In the genomic region with DNA sequence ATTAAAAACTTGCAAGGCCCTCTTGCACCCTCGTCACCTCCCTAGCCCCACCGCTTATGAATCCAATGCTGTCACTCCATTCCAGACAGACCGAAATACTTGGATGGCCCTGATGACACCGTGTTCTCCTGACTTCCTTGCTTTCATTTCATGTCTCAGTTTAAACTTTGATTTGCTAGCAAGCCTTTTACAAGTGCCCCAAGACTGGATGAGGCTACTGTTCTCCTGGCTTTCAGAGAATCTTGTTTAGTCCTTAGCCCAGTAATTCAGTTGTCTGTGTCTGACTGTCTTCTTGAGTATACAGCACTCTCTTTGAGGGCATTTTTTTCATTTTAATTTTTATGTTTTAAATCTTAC, we compare ENCODE assay signal across 8 cellular contexts. TPM values are rescaled to one million over a fixed set of nuclear protein-coding genes. Genes with fewer than 3 reads are reported as not detected.
DNase-seq lines count a peak whose midpoint lies in the region; ATAC-seq and TF ChIP-seq lines count a peak whose summit lies in the region.

No MANE protein-coding gene starts in this region.

- no peaks in the 10 kb centered on the region for H3K9me3 Mint-ChIP-seq in activated T-cell treated with anti-CD3 and anti-CD28 coated beads, Interleukin-2, amount 50 U/mL, for 24 hours
- H3K9me3 Mint-ChIP-seq in effector memory CD8-positive, alpha-beta T cell = no peaks in the 10 kb centered on the region

- H2AFZ ChIP-seq in Karpas-422 (ENCODE audit: low read length) = no peak overlapping the region

- H3K79me2 ChIP-seq in Karpas-422 (ENCODE audit: low read length) = no peaks in the 10 kb centered on the region

- H3K4me3 Mint-ChIP-seq in activated T-cell treated with anti-CD3 and anti-CD28 coated beads, Interleukin-2, amount 50 U/mL, for 24 hours = peak overlapping the region; percentile 73
- peak overlapping the region; percentile 80 for H3K4me3 Mint-ChIP-seq in effector memory CD8-positive, alpha-beta T cell

- H3K36me3 ChIP-seq in Karpas-422 (ENCODE audit: insufficient read depth, low read length) (no peaks in the 10 kb centered on the region), gastrocnemius medialis (no peaks in the 10 kb centered on the region)

- H3K4me2 ChIP-seq in Karpas-422 (ENCODE audit: low read depth, low read length, poor library complexity, severe bottlenecking) = peak overlapping the region; percentile 14

- peaks cover 15% of the 10 kb centered on the region for H3K4me1 ChIP-seq in Karpas-422 (ENCODE audit: low read length)
- H3K4me1 ChIP-seq in gastrocnemius medialis = peaks cover 16 to 23% of the 10 kb centered on the region in 2 donors

- H3K27ac ChIP-seq in Karpas-422 (ENCODE audit: low read length) (no peak overlapping the region), gastrocnemius medialis (peak overlapping the region; percentile 70 to 82 (median 76))

- intact Hi-C loops in gastrocnemius medialis (cut with DNase I; ENCODE audit: low total_unique reads) = no loop called here

- H3K9me2 ChIP-seq in Karpas-422 (replicated peaks; ENCODE audit: insufficient read depth, low read length) = no peaks in the 10 kb centered on the region

- H3K4me3 ChIP-seq in Karpas-422 (ENCODE audit: low read length) = no peak overlapping the region
- peak overlapping the region; percentile 25 to 69 (median 42) for H3K4me3 ChIP-seq in gastrocnemius medialis

- no peak overlapping the region for H3K9ac ChIP-seq in Karpas-422 (ENCODE audit: low read length)

- H3K9me3 ChIP-seq in Karpas-422 (ENCODE audit: low read length) (no peaks in the 10 kb centered on the region), gastrocnemius medialis (no peaks in the 10 kb centered on the region)

- no peaks in the 10 kb centered on the region for H4K20me1 ChIP-seq in Karpas-422 (ENCODE audit: insufficient read depth, low read depth, low read length)

- in situ Hi-C loops in gastrocnemius medialis (cut with MboI; ENCODE audit: low sequenced_read_pairs in 4 of 4) = loop anchor here in 2 of 4 donors (5.0 to 25.0 kb wide), 2 partner anchors 53 to 632 kb away; partner anchors contain the start of gene FUBP1 (in 1 of the 2)
- in situ Hi-C loops in GM13977 (cut with MboI; ENCODE audit: low pct_unique_long_range_greater_than_20kb, low sequenced_read_pairs, unreplicated experiment) = no loop called here

- peaks cover 10% of the 10 kb centered on the region for H3K36me3 Mint-ChIP-seq in activated T-cell treated with anti-CD3 and anti-CD28 coated beads, Interleukin-2, amount 50 U/mL, for 24 hours (ENCODE audit: low read depth)
- peaks cover 13% of the 10 kb centered on the region for H3K36me3 Mint-ChIP-seq in effector memory CD8-positive, alpha-beta T cell (ENCODE audit: insufficient read depth)

- peak overlapping the region; percentile 87 for H3K27ac Mint-ChIP-seq in activated T-cell treated with anti-CD3 and anti-CD28 coated beads, Interleukin-2, amount 50 U/mL, for 24 hours
- peak overlapping the region; percentile 88 to 89 for H3K27ac Mint-ChIP-seq in effector memory CD8-positive, alpha-beta T cell

- peaks cover 59% of the 10 kb centered on the region for H3K4me1 Mint-ChIP-seq in activated T-cell treated with anti-CD3 and anti-CD28 coated beads, Interleukin-2, amount 50 U/mL, for 24 hours (ENCODE audit: low read depth)
- peaks cover 25 to 41% of the 10 kb centered on the region in 2 donors for H3K4me1 Mint-ChIP-seq in effector memory CD8-positive, alpha-beta T cell (ENCODE audit: low read depth in 2 of 2)

- no peaks in the 10 kb centered on the region for H3K27me3 Mint-ChIP-seq in activated T-cell treated with anti-CD3 and anti-CD28 coated beads, Interleukin-2, amount 50 U/mL, for 24 hours
- H3K27me3 Mint-ChIP-seq in effector memory CD8-positive, alpha-beta T cell = no peaks in the 10 kb centered on the region

- DNase-seq in activated T-cell treated with anti-CD3 and anti-CD28 coated beads, Interleukin-2, amount 50 U/mL, for 24 hours = no peak
- DNase-seq in activated T-cell treated with anti-CD3 and anti-CD28 coated beads, Interleukin-2, amount 50 U/mL, for 48 hours = no peak
- DNase-seq in Karpas-422 (no peak), gastrocnemius medialis (peak in 1 of 2 donors; percentile 12), NCI-H1105 treated with DMSO at 0.1 percent for 48 hours (lab: John Stamatoyannopoulos, UW) (no peak), GM13977 (ENCODE audit: low spot score) (no peak), middle frontal gyrus (ENCODE audit: extremely low spot score, low spot score) (no peak)
- DNase-seq in effector memory CD8-positive, alpha-beta T cell = no peak

- H3K27me3 ChIP-seq in Karpas-422 (ENCODE audit: low read length) (no peaks in the 10 kb centered on the region), gastrocnemius medialis (no peaks in the 10 kb centered on the region)

- peak; percentile 9 for ATAC-seq in effector memory CD8-positive, alpha-beta T cell (replicated peaks)
- peak; percentile 60 to 64 for ATAC-seq in gastrocnemius medialis

- no peak for TF ChIP-seq CTCF in gastrocnemius medialis (IDR thresholded peaks at IDR 0.05 in 4 of 5, conservative IDR thresholded peaks at IDR 0.05 in 1 of 5)
- no peak for TF ChIP-seq CTCF in GM13977 (IDR thresholded peaks at IDR 0.05; ENCODE audit: extremely low read depth, insufficient read depth, missing control alignments)

- TF ChIP-seq POLR2A in gastrocnemius medialis (IDR thresholded peaks at IDR 0.05) = no peak

RNA-seq across cellular contexts. Expression of gene IFI44L, which starts 0.8 kb away (rescaled TPM):
- total RNA-seq in Karpas-422 (2014; rRNA removed; shearing (Covaris generic); ENCODE audit: low replicate concordance) = 0.54 and 3.5 TPM in 2 replicates
- total RNA-seq in gastrocnemius medialis = 1 to 10 TPM; 1.1 to 8.3 (median 4.1) TPM

RNA-seq across cellular contexts. Expression of gene IFI44, which starts 30.2 kb away (rescaled TPM):
- total RNA-seq in Karpas-422 (2014; rRNA removed; shearing (Covaris generic); ENCODE audit: low replicate concordance) = 16.3 and 27.5 TPM in 2 replicates
- total RNA-seq in gastrocnemius medialis = 1 to 10 TPM; 2.6 to 3.1 (median 2.8) TPM
